ENCODE assay signal across 22 cellular contexts in genomic region chr22:49136041-49136815, GRCh38.
"Had no signal": no experiment of that assay in that cellular context is flagged by ENCODE, and none has a peak within 500 bp of the region (broad histone marks: within the 10 kb centered on the region; RNA-seq: fewer than 3 reads in every experiment).

No MANE protein-coding gene starts in this region.

- H3K27me3 ChIP-seq: colonic mucosa, tibial nerve, upper lobe of left lung had no signal

- H3K4me3 Mint-ChIP-seq: central memory CD8-positive, alpha-beta T cell; naive thymus-derived CD8-positive, alpha-beta T cell; stimulated activated naive B cell treated with anti-CD40 and anti-IgM and Interleukin-4, amounts not matched to agents 10 μg/mL and 1 μg/mL and 100 μg/mL, for 72 hours; stimulated activated naive CD8-positive, alpha-beta T cell treated with anti-CD3 and anti-CD28 coated beads, Interleukin-15, Interleukin-2, amounts not matched to agents 100 ng/mL and 50 ng/mL, for 24 hours had no signal

- DNase-seq: colonic mucosa; dermis blood vessel endothelial cell; effector memory CD4-positive, alpha-beta T cell; erythroblast; esophagus squamous epithelium; foreskin melanocyte; head of caudate nucleus; mesenchymal stem cell; midbrain; naive thymus-derived CD8-positive, alpha-beta T cell; nucleus accumbens; psoas muscle; right cardiac atrium; stimulated activated CD4-positive, alpha-beta T cell treated with anti-CD3 and anti-CD28 coated beads, Interleukin-15, amount 100 ng/mL, for 24 hours; stimulated activated CD4-positive, alpha-beta T cell treated with anti-CD3 and anti-CD28 coated beads, Interleukin-2, amount 100 ng/mL, for 48 hours; stimulated activated naive B cell treated with anti-CD40 and anti-IgM and Interleukin-4, amounts not matched to agents 10 μg/mL and 1 μg/mL and 100 μg/mL, for 72 hours; upper lobe of left lung had no signal

- H3K4me3 ChIP-seq: colonic mucosa, esophagus squamous epithelium, psoas muscle, skin epidermis, thoracic aorta, tibial nerve, upper lobe of left lung had no signal

- H3K36me3 ChIP-seq: colonic mucosa, esophagus squamous epithelium, thoracic aorta, tibial nerve, upper lobe of left lung had no signal

- H3K9me3 ChIP-seq: colonic mucosa, esophagus squamous epithelium, psoas muscle, thoracic aorta, tibial nerve, upper lobe of left lung had no signal

- H3K27ac Mint-ChIP-seq: naive thymus-derived CD8-positive, alpha-beta T cell; stimulated activated naive B cell treated with anti-CD40 and anti-IgM and Interleukin-4, amounts not matched to agents 10 μg/mL and 1 μg/mL and 100 μg/mL, for 72 hours; stimulated activated naive CD8-positive, alpha-beta T cell treated with anti-CD3 and anti-CD28 coated beads, Interleukin-15, Interleukin-2, amounts not matched to agents 100 ng/mL and 50 ng/mL, for 24 hours had no signal

- H3K27ac ChIP-seq: colonic mucosa, esophagus squamous epithelium, psoas muscle, skin epidermis, thoracic aorta, tibial nerve, upper lobe of left lung had no signal

- H3K36me3 Mint-ChIP-seq: stimulated activated naive B cell treated with anti-CD40 and anti-IgM and Interleukin-4, amounts not matched to agents 10 μg/mL and 1 μg/mL and 100 μg/mL, for 72 hours had no signal

- H3K9me3 Mint-ChIP-seq: central memory CD8-positive, alpha-beta T cell; naive thymus-derived CD8-positive, alpha-beta T cell; stimulated activated naive CD8-positive, alpha-beta T cell treated with anti-CD3 and anti-CD28 coated beads, Interleukin-15, Interleukin-2, amounts not matched to agents 100 ng/mL and 50 ng/mL, for 24 hours had no signal

- ATAC-seq: naive thymus-derived CD8-positive, alpha-beta T cell; psoas muscle; right cardiac atrium; stimulated activated naive B cell treated with anti-CD40 and anti-IgM and Interleukin-4, amounts not matched to agents 10 μg/mL and 1 μg/mL and 100 μg/mL, for 72 hours had no signal

- H3K4me1 ChIP-seq: colonic mucosa, esophagus squamous epithelium, psoas muscle, upper lobe of left lung had no signal

- H3K4me1 Mint-ChIP-seq: central memory CD8-positive, alpha-beta T cell; stimulated activated naive B cell treated with anti-CD40 and anti-IgM and Interleukin-4, amounts not matched to agents 10 μg/mL and 1 μg/mL and 100 μg/mL, for 72 hours had no signal
